In the genomic region with DNA sequence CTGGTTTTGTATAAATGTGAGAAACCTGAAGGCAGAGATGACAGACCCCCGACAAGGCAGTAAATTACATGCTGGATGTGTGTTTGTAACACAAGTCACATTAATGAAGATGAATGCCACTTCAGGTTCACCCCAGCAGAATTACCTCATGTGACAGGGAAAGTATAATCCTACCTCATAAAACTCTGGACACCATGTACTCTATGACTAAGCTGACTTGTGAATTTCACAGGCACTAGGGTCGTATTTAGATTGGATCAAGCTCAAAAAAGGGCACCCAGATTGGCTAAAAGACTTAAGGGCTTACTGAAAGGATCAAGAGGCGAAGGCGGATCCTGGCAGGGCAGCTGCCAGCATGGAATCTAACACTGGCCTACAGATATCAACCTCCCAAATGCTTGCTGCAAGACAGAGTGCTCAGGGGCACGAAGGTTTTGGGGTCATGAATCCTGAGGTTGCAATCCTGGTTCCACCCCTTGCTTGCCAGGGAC, we compare ENCODE assay signal across 15 cellular contexts.
DNase-seq lines count a peak whose midpoint lies in the region; ATAC-seq and TF ChIP-seq lines count a peak whose summit lies in the region.
"Had no signal": no experiment of that assay in that cellular context is flagged by ENCODE, and none has a peak within 500 bp of the region (broad histone marks: within the 10 kb centered on the region; RNA-seq: fewer than 3 reads in every experiment).

No MANE protein-coding gene starts in this region.

- TF ChIP-seq CTCF in hepatocyte (IDR thresholded peaks at IDR 0.05; ENCODE audit: poor library complexity): no peak
- no peak for TF ChIP-seq CTCF in tibial artery (IDR thresholded peaks at IDR 0.05)

- no peaks in the 10 kb centered on the region for H3K27me3 Mint-ChIP-seq in activated naive CD8-positive, alpha-beta T cell
- H3K27me3 Mint-ChIP-seq in activated naive CD8-positive, alpha-beta T cell treated with anti-CD3 and anti-CD28 coated beads for 36 hours: no peaks in the 10 kb centered on the region

- peak overlapping the region; percentile 16 for H3K27ac Mint-ChIP-seq in activated naive CD8-positive, alpha-beta T cell
- no peak overlapping the region for H3K27ac Mint-ChIP-seq in activated naive CD8-positive, alpha-beta T cell treated with anti-CD3 and anti-CD28 coated beads for 36 hours

- no peak overlapping the region for H3K4me3 Mint-ChIP-seq in activated naive CD8-positive, alpha-beta T cell
- no peak overlapping the region for H3K4me3 Mint-ChIP-seq in activated naive CD8-positive, alpha-beta T cell treated with anti-CD3 and anti-CD28 coated beads for 36 hours

- H4K20me1 ChIP-seq in hepatocyte (ENCODE audit: insufficient read depth, poor library complexity, severe bottlenecking): no peaks in the 10 kb centered on the region

- H3K9me3 Mint-ChIP-seq in activated naive CD8-positive, alpha-beta T cell (ENCODE audit: low read depth): no peaks in the 10 kb centered on the region
- no peaks in the 10 kb centered on the region for H3K9me3 Mint-ChIP-seq in activated naive CD8-positive, alpha-beta T cell treated with anti-CD3 and anti-CD28 coated beads for 36 hours
- H3K9me3 Mint-ChIP-seq: activated naive CD4-positive, alpha-beta T cell treated with anti-CD3 and anti-CD28 coated beads, Interleukin-2, amount 50 U/mL, for 72 hours had no signal

- 44% methylated on average over 5 of the region's 5 CpGs for WGBS in hepatocyte (ENCODE audit: low lambda C conversion rate, missing lambda C conversion rate)
- WGBS in aorta, 2 donors: 46 to 47% methylated on average over 5 of the region's 5 CpGs

- peaks cover 2% of the 10 kb centered on the region for H3K36me3 Mint-ChIP-seq in activated naive CD8-positive, alpha-beta T cell
- H3K36me3 Mint-ChIP-seq in activated naive CD8-positive, alpha-beta T cell treated with anti-CD3 and anti-CD28 coated beads for 36 hours: peaks cover 13% of the 10 kb centered on the region

- no peak for ATAC-seq in aorta (ENCODE audit: low FRiP score)
- no peak for ATAC-seq in GM19463 (IDR thresholded peaks at IDR 0.05; ENCODE audit: unreplicated experiment)
- ATAC-seq: activated naive CD4-positive, alpha-beta T cell treated with anti-CD3 and anti-CD28 coated beads, Interleukin-2, amount 50 U/mL, for 72 hours had no signal

- H3K4me1 Mint-ChIP-seq in activated naive CD8-positive, alpha-beta T cell (ENCODE audit: low read depth): peaks cover 11% of the 10 kb centered on the region
- peaks cover 14% of the 10 kb centered on the region for H3K4me1 Mint-ChIP-seq in activated naive CD8-positive, alpha-beta T cell treated with anti-CD3 and anti-CD28 coated beads for 36 hours

- no peaks in the 10 kb centered on the region for H3K9me2 ChIP-seq in hepatocyte (replicated peaks; ENCODE audit: insufficient read depth)

- H3K4me3 ChIP-seq in hepatocyte (no peak overlapping the region), aorta (ENCODE audit: low read length in 2 of 2) (no peak overlapping the region), tibial artery (no peak overlapping the region)
- H3K4me3 ChIP-seq: lung had no signal

- H3K79me2 ChIP-seq in hepatocyte: no peaks in the 10 kb centered on the region

- no peak for DNase-seq in activated naive CD8-positive, alpha-beta T cell treated with anti-CD3 and anti-CD28 coated beads for 36 hours
- DNase-seq in RPMI7951 (ENCODE audit: low read depth) (peak; percentile 9), hepatocyte (ENCODE audit: low spot score) (peak; percentile 72), substantia nigra (lab: John Stamatoyannopoulos, UW) (no peak), aorta (no peak), tibial artery (no peak)
- DNase-seq: activated CD4-positive, alpha-beta T cell treated with anti-CD3 and anti-CD28 coated beads, Interleukin-2, amount 50 U/mL, for 4 hours; effector CD4-positive, alpha-beta T cell; NCI-H1105; retina; T-helper 2 cell had no signal

- no peaks in the 10 kb centered on the region for H3K36me3 ChIP-seq in hepatocyte (replicated peaks; ENCODE audit: insufficient read depth, low read depth)
- H3K36me3 ChIP-seq in aorta (ENCODE audit: control insufficient read depth in 1 of 2, insufficient read depth in 2 of 2, low read length in 1 of 2): peaks cover 0 to 2% of the 10 kb centered on the region in 2 donors
- peaks cover 16 to 26% (median 17%) of the 10 kb centered on the region in 3 donors for H3K36me3 ChIP-seq in tibial artery

- H3K27me3 ChIP-seq in hepatocyte (no peaks in the 10 kb centered on the region), aorta (ENCODE audit: control insufficient read depth in 1 of 2, insufficient read depth in 2 of 2, low read length in 1 of 2) (no peaks in the 10 kb centered on the region), tibial artery (no peaks in the 10 kb centered on the region)

- intact Hi-C loops in aorta (cut with DNase I): loop anchor here (10.0 kb wide), 5 partner anchors 228 to 548 kb away; a partner anchor contains a TSS
- intact Hi-C loops in tibial artery (cut with DNase I; ENCODE audit: low total_unique reads): no loop called here

- peak overlapping the region; percentile 84 for H3K27ac ChIP-seq in hepatocyte
- H3K27ac ChIP-seq in substantia nigra (ENCODE audit: low read depth, low read length, poor library complexity, severe bottlenecking): peak overlapping the region; percentile 55
- H3K27ac ChIP-seq in aorta (ENCODE audit: low read depth in 1 of 2, low read length in 2 of 2): no peak overlapping the region
- H3K27ac ChIP-seq in tibial artery: no peak overlapping the region

- H2AFZ ChIP-seq in hepatocyte: no peak overlapping the region

- H3K4me1 ChIP-seq in hepatocyte (ENCODE audit: insufficient read depth) (peaks cover 20% of the 10 kb centered on the region), aorta (ENCODE audit: control insufficient read depth in 1 of 2, insufficient read depth in 2 of 2, low read length in 2 of 2) (peaks cover 2 to 3% of the 10 kb centered on the region in 2 donors), tibial artery (peaks cover 0 to 29% (median 12%) of the 10 kb centered on the region in 4 donors)

- H3K9me3 ChIP-seq in hepatocyte (ENCODE audit: low read depth) (no peaks in the 10 kb centered on the region), aorta (ENCODE audit: control insufficient read depth, low read length) (no peaks in the 10 kb centered on the region), tibial artery (no peaks in the 10 kb centered on the region)

- H3K4me2 ChIP-seq in hepatocyte: peak overlapping the region; percentile 12

Comparison
In these comparisons a context has a peak if more than half of its experiments do, and no peak if none do; other contexts are left out.
1. DNase-seq: peak in RPMI7951 (single experiment) and hepatocyte (single experiment); none in activated naive CD8-positive, alpha-beta T cell treated with anti-CD3 and anti-CD28 coated beads for 36 hours (single experiment), substantia nigra (0 of 49), aorta (0 of 2) and tibial artery (0 of 2).
2. H3K27ac ChIP-seq: peak in hepatocyte (single experiment) and substantia nigra (single experiment); none in aorta (0 of 2) and tibial artery (0 of 2).